11 cellular contexts compared by ENCODE assay signal in the genomic region with DNA sequence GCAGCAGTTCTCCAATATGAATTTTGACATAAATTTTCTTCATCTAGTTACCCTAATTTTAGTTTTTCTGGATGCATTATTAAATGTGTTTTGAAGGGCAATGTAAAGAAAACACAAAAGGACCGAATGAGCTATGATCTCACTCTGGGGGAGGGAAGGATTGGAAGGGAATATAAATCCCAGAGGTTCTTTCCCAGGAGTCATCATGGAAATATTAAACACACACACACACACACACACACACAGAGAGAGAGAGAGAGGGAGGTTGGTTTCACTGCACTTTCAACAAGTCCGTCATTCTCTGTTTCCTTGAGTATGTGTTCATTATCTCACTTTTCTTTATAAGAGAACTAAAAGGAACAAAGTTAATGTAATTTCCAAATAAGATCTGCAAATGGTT.
DNase-seq lines count a peak whose midpoint lies in the region; ATAC-seq and TF ChIP-seq lines count a peak whose summit lies in the region.
"Had no signal": no experiment of that assay in that cellular context is flagged by ENCODE, and none has a peak within 500 bp of the region (broad histone marks: within the 10 kb centered on the region; RNA-seq: fewer than 3 reads in every experiment).

No MANE protein-coding gene starts in this region.

- DNase-seq in ELR (ENCODE audit: low read depth) (peak; percentile 98), RPMI7951 (ENCODE audit: low read depth) (peak; percentile 96), epithelial cell of prostate (ENCODE audit: low read depth, low spot score) (peak; percentile 88), non-pigmented ciliary epithelial cell (ENCODE audit: low read depth) (peak; percentile 96), CD14-positive monocyte (ENCODE audit: low spot score) (no peak), HUDEP-2 (lab: John Stamatoyannopoulos, UW; ENCODE audit: unreplicated experiment in 76 of 76) (no peak)
- DNase-seq in stimulated activated CD4-positive, alpha-beta T cell treated with anti-CD3 and anti-CD28 coated beads, Interleukin-4, amount 100 ng/mL, for 4 hours, result no peak
- no peak for DNase-seq in CD4-positive, alpha-beta T cell
- DNase-seq: activated effector memory CD4-positive, alpha-beta T cell treated with Interleukin-2 at 50 U/mL for 16 hours; DMS153 had no signal

- peaks cover 2 to 7% (median 5%) of the 10 kb centered on the region in 7 donors for H3K9me3 Mint-ChIP-seq in CD14-positive monocyte
- peaks cover 1% of the 10 kb centered on the region for H3K9me3 Mint-ChIP-seq in CD4-positive, alpha-beta T cell

- ATAC-seq in CD4-positive, alpha-beta T cell (ENCODE audit: poor library complexity), result no peak
- ATAC-seq: Panc1 had no signal

- H3K9me3 ChIP-seq in CD4-positive, alpha-beta T cell (ENCODE audit: control insufficient read depth, low read length), result no peaks in the 10 kb centered on the region

- no peaks in the 10 kb centered on the region for H3K27me3 ChIP-seq in CD4-positive, alpha-beta T cell (ENCODE audit: control insufficient read depth, insufficient read depth, low read length)

- POLR2A ChIA-PET in CD4-positive, alpha-beta T cell (lab: Charles Lee), result no interaction called here

- CTCF ChIA-PET in CD4-positive, alpha-beta T cell (lab: Charles Lee), result no interaction called here

- H3K4me3 Mint-ChIP-seq in CD14-positive monocyte, result no peak overlapping the region
- no peak overlapping the region for H3K4me3 Mint-ChIP-seq in CD4-positive, alpha-beta T cell

- no peaks in the 10 kb centered on the region for H3K4me1 Mint-ChIP-seq in CD14-positive monocyte
- no peaks in the 10 kb centered on the region for H3K4me1 Mint-ChIP-seq in CD4-positive, alpha-beta T cell (ENCODE audit: low read depth)

- H3K27ac ChIP-seq in epithelial cell of prostate, result peak overlapping the region; percentile 99
- no peak overlapping the region for H3K27ac ChIP-seq in CD4-positive, alpha-beta T cell (ENCODE audit: low read depth, low read length)

- no peak overlapping the region for H3K27ac Mint-ChIP-seq in CD14-positive monocyte
- H3K27ac Mint-ChIP-seq in CD4-positive, alpha-beta T cell, result no peak overlapping the region

- no peaks in the 10 kb centered on the region for H3K36me3 Mint-ChIP-seq in CD14-positive monocyte
- H3K36me3 Mint-ChIP-seq in CD4-positive, alpha-beta T cell (ENCODE audit: low read depth), result no peaks in the 10 kb centered on the region

- TF ChIP-seq CTCF in CD14-positive monocyte (IDR thresholded peaks at IDR 0.05), result no peak
- no peak for TF ChIP-seq CTCF in CD4-positive, alpha-beta T cell (IDR thresholded peaks at IDR 0.05)

- peaks cover 2 to 3% (median 2%) of the 10 kb centered on the region in 3 donors for H3K27me3 Mint-ChIP-seq in CD14-positive monocyte (ENCODE audit: low read depth in 3 of 3)
- H3K27me3 Mint-ChIP-seq in CD4-positive, alpha-beta T cell, result no peaks in the 10 kb centered on the region

- intact Hi-C loops in CD14-positive monocyte (cut with micrococcal nuclease), result no loop called here
- intact Hi-C loops in CD4-positive, alpha-beta T cell (cut with DNase I, micrococcal nuclease), result no loop called here

Comparison
In these comparisons a context has a peak if more than half of its experiments do, and no peak if none do; other contexts are left out.
1. DNase-seq: peak in ELR (single experiment), RPMI7951 (single experiment), epithelial cell of prostate (single experiment) and non-pigmented ciliary epithelial cell (single experiment); none in CD14-positive monocyte (single experiment), HUDEP-2 (0 of 76), stimulated activated CD4-positive, alpha-beta T cell treated with anti-CD3 and anti-CD28 coated beads, Interleukin-4, amount 100 ng/mL, for 4 hours (0 of 2) and CD4-positive, alpha-beta T cell (0 of 10).